10 cellular contexts compared by ENCODE assay signal in the genomic region with DNA sequence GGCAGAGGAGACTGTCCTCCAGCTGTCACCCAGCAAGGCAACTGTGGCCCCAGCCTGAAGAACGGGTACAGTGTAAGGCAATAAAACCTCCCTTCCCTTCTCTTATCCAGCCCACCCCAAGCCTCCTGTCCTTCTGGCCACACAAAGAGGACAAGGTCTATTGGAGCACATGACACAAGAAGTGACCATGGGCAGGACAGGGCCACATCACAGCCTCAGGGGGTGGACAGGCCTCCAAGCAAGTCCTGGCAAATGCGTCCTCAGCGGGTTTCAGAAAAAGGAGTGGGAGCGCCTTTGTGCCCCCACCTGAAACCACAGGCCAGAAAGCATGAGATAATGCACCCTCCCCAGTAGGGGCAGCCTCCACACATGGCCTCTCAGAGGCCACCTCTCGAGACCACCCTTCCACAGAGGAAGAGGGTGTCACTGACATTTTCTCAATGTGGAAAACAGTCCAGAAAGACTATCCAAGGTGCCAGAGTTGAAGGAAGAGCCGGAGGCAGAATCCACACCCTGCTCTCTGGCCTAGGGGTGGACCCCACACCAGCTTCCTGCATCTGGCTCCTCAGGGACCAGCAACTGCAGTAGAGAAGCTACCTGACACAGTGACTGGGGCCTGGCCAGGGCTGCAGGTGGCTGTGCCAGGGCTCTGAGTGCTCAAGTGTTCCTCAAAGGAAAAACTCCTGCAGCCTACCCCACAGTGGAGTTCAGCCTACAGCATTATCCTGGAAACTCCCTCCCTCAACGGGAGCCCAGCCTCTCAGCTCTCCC. TPM values are rescaled to one million over a fixed set of nuclear protein-coding genes. Genes with fewer than 3 reads are reported as not detected.
A peak's percentile ranks its signal among the peaks of the same experiment; 100 is the strongest.
DNase-seq lines count a peak whose midpoint lies in the region; ATAC-seq, FAIRE-seq and TF ChIP-seq lines count a peak whose summit lies in the region.
"Had no signal": no experiment of that assay in that cellular context is flagged by ENCODE, and none has a peak within 500 bp of the region (broad histone marks: within the 10 kb centered on the region; RNA-seq: fewer than 3 reads in every experiment).

No MANE protein-coding gene starts in this region.

- TF ChIP-seq POLR2A in GM12878 (IDR thresholded peaks at IDR 0.05; ENCODE audit: low read depth, low read length): 0 out of 2 replicates have a peak, but pooled peaks have one; percentile 42

- ATAC-seq in GM12878: peak; percentile 27
- ATAC-seq in lower lobe of right lung: no peak
- no peak for ATAC-seq in GM19467 (IDR thresholded peaks at IDR 0.05; ENCODE audit: unreplicated experiment)
- no peak for ATAC-seq in HG02623 (IDR thresholded peaks at IDR 0.05; ENCODE audit: unreplicated experiment)

- H3K9me3 ChIP-seq in GM12878 (replicated peaks; ENCODE audit: control insufficient read depth, insufficient read depth, low read length): peaks cover 14% of the 10 kb centered on the region
- H3K9me3 ChIP-seq in lower lobe of right lung: no peaks in the 10 kb centered on the region
- no peaks in the 10 kb centered on the region for H3K9me3 ChIP-seq in subcutaneous abdominal adipose tissue (ENCODE audit: control insufficient read depth in 5 of 5, low read length in 5 of 5)

- no TSS peak for BruUV-seq in GM12878 (replicated peaks; lab: Mats Ljungman, UMichigan)

- POLR2A ChIA-PET in GM12878 (lab: Charles Lee): interaction anchor here (0.9 to 12.6 kb wide), 10 partner anchors 10 to 47 kb away, joined by 3 to 163 read pairs (median 4); a partner anchor contains a TSS

- H3K27me3 ChIP-seq in GM12878 (replicated peaks in 1 of 2; ENCODE audit: control insufficient read depth in 2 of 2, insufficient read depth in 2 of 2, low read length in 1 of 2) (no peaks in the 10 kb centered on the region), lower lobe of right lung (ENCODE audit: low read depth) (no peaks in the 10 kb centered on the region), subcutaneous abdominal adipose tissue (ENCODE audit: control insufficient read depth in 5 of 5, insufficient read depth in 4 of 5, low read length in 5 of 5) (no peaks in the 10 kb centered on the region)

- no peak for TF ChIP-seq RAD21 in GM12878 (IDR thresholded peaks at IDR 0.05; ENCODE audit: insufficient read depth, low read depth, low read length)

- RAD21 ChIA-PET in GM12878 (lab: Charles Lee; ENCODE audit: unreplicated experiment): interaction anchor here (0.6 to 5.3 kb wide), 13 partner anchors 9 to 65 kb away, joined by 3 to 48 read pairs (median 4); a partner anchor contains a TSS

- H3K4me1 Mint-ChIP-seq in T-helper 2 cell treated with Interferon-gamma antibody and Interleukin-4, amounts not matched to agents 5 μg/mL and 100 μg/mL, for 36 hours (ENCODE audit: low read depth): peaks cover 49% of the 10 kb centered on the region

- H3K4me1 ChIP-seq in GM12878 (ENCODE audit: control insufficient read depth, insufficient read depth, low read length): peaks cover 59% of the 10 kb centered on the region
- H3K4me1 ChIP-seq in lower lobe of right lung: peaks cover 91% of the 10 kb centered on the region
- H3K4me1 ChIP-seq in subcutaneous abdominal adipose tissue (ENCODE audit: control insufficient read depth in 5 of 5, insufficient read depth in 5 of 5, low read length in 5 of 5): peaks cover 42 to 93% (median 87%) of the 10 kb centered on the region in 5 donors

- H3K27ac Mint-ChIP-seq in T-helper 2 cell treated with Interferon-gamma antibody and Interleukin-4, amounts not matched to agents 5 μg/mL and 100 μg/mL, for 36 hours: peak overlapping the region; percentile 72

- SMC1A ChIA-PET in GM12878 (lab: Charles Lee; ENCODE audit: uncharacterized antibody, unreplicated experiment): interaction anchor here (0.8 to 17.5 kb wide), 6 partner anchors 9 to 372 kb away, joined by 3 to 298 read pairs (median 29); a partner anchor contains a TSS

- no peak for FAIRE-seq in GM12878 (lab: Jason Lieb, UNC)

- H3K9me3 Mint-ChIP-seq in T-helper 2 cell treated with Interferon-gamma antibody and Interleukin-4, amounts not matched to agents 5 μg/mL and 100 μg/mL, for 36 hours: peaks cover 13% of the 10 kb centered on the region

- peak; percentile 3 to 24 (median 16); a peak in 1 of 6 replicates for TF ChIP-seq CTCF in GM12878 (IDR thresholded peaks at IDR 0.05 in 2 of 3, conservative IDR thresholded peaks at IDR 0.05 in 1 of 3; ENCODE audit: control insufficient read depth in 2 of 3, extremely low read depth in 1 of 3, insufficient read depth in 1 of 3, low read depth in 3 of 3, low read length in 3 of 3)
- no peak for TF ChIP-seq CTCF in lower lobe of right lung (IDR thresholded peaks at IDR 0.05)

- intact Hi-C loops in GM12878 (cut with micrococcal nuclease; ENCODE audit: unreplicated experiment) (no loop called here), lower lobe of right lung (cut with DNase I) (no loop called here)

- H3K4me3 ChIP-seq in GM12878: no peak overlapping the region
- H3K4me3 ChIP-seq in lower lobe of right lung: no peak overlapping the region
- H3K4me3 ChIP-seq in subcutaneous abdominal adipose tissue (ENCODE audit: low read depth in 1 of 5, low read length in 5 of 5): peak overlapping the region in 1 of 5 donors; percentile 26

- CTCF ChIA-PET in GM12878 (lab: Yijun Ruan, JAX): interaction anchor here (0.7 to 7.2 kb wide), 14 partner anchors 9 to 85 kb away, joined by 3 to 27 read pairs (median 4); no protein-coding TSS in a partner anchor

- TF ChIP-seq EP300 in GM12878 (IDR thresholded peaks at IDR 0.05; ENCODE audit: borderline replicate concordance in 1 of 2, control insufficient read depth in 1 of 2, low read depth in 2 of 2, low read length in 2 of 2): no peak

- H4K20me1 ChIP-seq in GM12878 (ENCODE audit: control insufficient read depth, insufficient read depth): no peaks in the 10 kb centered on the region

- WGBS in GM12878 (ENCODE audit: insufficient coverage, insufficient replicate concordance, low lambda C conversion rate, missing lambda C conversion rate): 44% methylated on average over 7 of the region's 7 CpGs

- peak overlapping the region; percentile 60 for H3K4me2 ChIP-seq in GM12878 (ENCODE audit: control insufficient read depth, insufficient read depth)

- no peaks in the 10 kb centered on the region for H3K27me3 Mint-ChIP-seq in T-helper 2 cell treated with Interferon-gamma antibody and Interleukin-4, amounts not matched to agents 5 μg/mL and 100 μg/mL, for 36 hours (ENCODE audit: low read depth)

- peak overlapping the region; percentile 62 for H3K4me3 Mint-ChIP-seq in T-helper 2 cell treated with Interferon-gamma antibody and Interleukin-4, amounts not matched to agents 5 μg/mL and 100 μg/mL, for 36 hours

- H2AFZ ChIP-seq in GM12878 (ENCODE audit: control insufficient read depth, low read depth, low read length): no peak overlapping the region

- no peak for DNase-seq in T-helper 2 cell treated with Interferon-gamma antibody and Interleukin-4, amounts not matched to agents 5 μg/mL and 100 μg/mL, for 36 hours (ENCODE audit: low spot score)
- DNase-seq in T-helper 2 cell: no peak
- no peak for DNase-seq in GM12878 (ENCODE audit: low read depth, low spot score)
- DNase-seq in lower lobe of right lung: peak; percentile 50
- DNase-seq in anterior cingulate cortex (lab: John Stamatoyannopoulos, UW): no peak
- DNase-seq: activated CD4-positive, alpha-beta T cell treated with anti-CD3 and anti-CD28 coated beads, Interleukin-2, amount 50 U/mL, for 48 hours; NCI-H446 had no signal

- peaks cover 62% of the 10 kb centered on the region for H3K79me2 ChIP-seq in GM12878 (ENCODE audit: control insufficient read depth, insufficient read depth, low read length)

- peak overlapping the region; percentile 38; the same call in 1 of the 2 replicates for H3K9ac ChIP-seq in GM12878 (ENCODE audit: control insufficient read depth, insufficient read depth, low read length)
- peak overlapping the region in 4 of 5 donors; percentile 14 to 54 (median 22) for H3K9ac ChIP-seq in subcutaneous abdominal adipose tissue (ENCODE audit: low read length in 5 of 5)

- H3K36me3 ChIP-seq in GM12878 (ENCODE audit: control insufficient read depth in 2 of 2, insufficient read depth in 2 of 2, low read length in 1 of 2) (peaks cover 22 to 45% of the 10 kb centered on the region in 2 experiments), lower lobe of right lung (peaks cover 14% of the 10 kb centered on the region), subcutaneous abdominal adipose tissue (ENCODE audit: control insufficient read depth in 5 of 5, insufficient read depth in 5 of 5, low read length in 5 of 5) (peaks cover 0 to 18% (median 11%) of the 10 kb centered on the region in 5 donors)

- H3K27ac ChIP-seq in GM12878 (ENCODE audit: control insufficient read depth, insufficient read depth) (peak overlapping the region; percentile 94), lower lobe of right lung (peak overlapping the region; percentile 85), subcutaneous abdominal adipose tissue (ENCODE audit: low read depth, low read length) (peak overlapping the region; percentile 74)

- H3K36me3 Mint-ChIP-seq in T-helper 2 cell treated with Interferon-gamma antibody and Interleukin-4, amounts not matched to agents 5 μg/mL and 100 μg/mL, for 36 hours (ENCODE audit: low read depth): peaks cover 45% of the 10 kb centered on the region

- in situ Hi-C loops in GM12878 (cut with MboI): no loop called here

RNA-seq across cellular contexts. Expression of a gene that starts 43.9 kb away (rescaled TPM):
- 111 and 121 TPM in 2 replicates for total RNA-seq in GM12878 (2013; cell fraction: nucleolus; rRNA removed)
- total RNA-seq in GM12878 (2014; rRNA removed) (46.9 and 53.0 TPM in 2 replicates), GM12878 (2014; rRNA removed; fragmentation: Illumina TruSeq; extraction: Trizol) (67.3 and 72.4 TPM in 2 replicates), GM12878 (2021) (65.8 and 65.9 TPM in 2 replicates), lower lobe of right lung (42.9 TPM)
- polyA plus RNA-seq in GM12878 (2011; ENCODE audit: low read depth): 29.4 TPM
- polyA plus RNA-seq in GM12878 (2011; rRNA removed) (31.2 and 45.6 TPM in 2 replicates), GM12878 (2014; fragmentation: Illumina TruSeq; extraction: Trizol) (11.2 and 63.3 TPM in 2 replicates), GM12878 (2014; fragmentation: Nextera tagmentation; extraction: Ambion mirVana) (10 to 100 TPM in 1 of 2 experiments, 1 to 10 TPM in 1; 9.2 to 22.5 TPM), GM12878 (2014; rRNA removed) (59.3 and 67.6 TPM in 2 replicates), GM12878 (2016; fragmentation: Nextera tagmentation; extraction: Ambion mirVana) (10 to 100 TPM; 83.1 to 91.4 TPM)
- 52.2 and 68.0 TPM in 2 replicates for polyA plus RNA-seq in GM12878 (2011; cell fraction: cytosol; rRNA removed)
- 63.4 and 85.5 TPM in 2 replicates for polyA plus RNA-seq in GM12878 (2011; cell fraction: nucleus; rRNA removed)
- polyA plus RNA-seq in GM12878 (2012): 47.7 and 72.7 TPM in 2 replicates
- 69.5 and 77.8 TPM in 2 replicates for polyA minus RNA-seq in GM12878 (2011; rRNA and poly(A)+ RNA removed)
- 15.6 and 18.2 TPM in 2 replicates for polyA minus RNA-seq in GM12878 (2011; cell fraction: cytosol; rRNA and poly(A)+ RNA removed)
- polyA minus RNA-seq in GM12878 (2011; cell fraction: nucleus; rRNA and poly(A)+ RNA removed): 64.3 and 144 TPM in 2 replicates

RNA-seq across cellular contexts. Expression of a gene that starts 46.8 kb away (rescaled TPM):
- 152 and 168 TPM in 2 replicates for total RNA-seq in GM12878 (2013; cell fraction: nucleolus; rRNA removed)
- total RNA-seq in GM12878 (2014; rRNA removed): 47.2 and 52.0 TPM in 2 replicates
- total RNA-seq in GM12878 (2014; rRNA removed; fragmentation: Illumina TruSeq; extraction: Trizol): 19.7 and 21.8 TPM in 2 replicates
- 106 and 127 TPM in 2 replicates for total RNA-seq in GM12878 (2021)
- 27.1 TPM for polyA plus RNA-seq in GM12878 (2011; ENCODE audit: low read depth)
- polyA plus RNA-seq in GM12878 (2011; rRNA removed): 17.1 and 29.0 TPM in 2 replicates
- 39.5 and 52.6 TPM in 2 replicates for polyA plus RNA-seq in GM12878 (2011; cell fraction: cytosol; rRNA removed)
- polyA plus RNA-seq in GM12878 (2011; cell fraction: nucleus; rRNA removed): 940 and 1,024 TPM in 2 replicates
- 62.9 and 78.4 TPM in 2 replicates for polyA plus RNA-seq in GM12878 (2012)
- polyA plus RNA-seq in GM12878 (2014; fragmentation: Illumina TruSeq; extraction: Trizol): 16.4 and 41.4 TPM in 2 replicates
- under 1 TPM; 0.07 to 0.18 TPM for polyA plus RNA-seq in GM12878 (2014; fragmentation: Nextera tagmentation; extraction: Ambion mirVana)
- 96.3 and 110 TPM in 2 replicates for polyA plus RNA-seq in GM12878 (2014; rRNA removed)
- 10 to 100 TPM; 22.5 to 29.7 TPM for polyA plus RNA-seq in GM12878 (2016; fragmentation: Nextera tagmentation; extraction: Ambion mirVana)
- polyA minus RNA-seq in GM12878 (2011; rRNA and poly(A)+ RNA removed): 21.7 and 46.1 TPM in 2 replicates
- polyA minus RNA-seq in GM12878 (2011; cell fraction: cytosol; rRNA and poly(A)+ RNA removed): 21.8 and 25.3 TPM in 2 replicates
- 95.1 and 139 TPM in 2 replicates for polyA minus RNA-seq in GM12878 (2011; cell fraction: nucleus; rRNA and poly(A)+ RNA removed)
- 97.0 TPM for total RNA-seq in lower lobe of right lung

RNA-seq across cellular contexts. Expression of a gene that starts 55.1 kb away (rescaled TPM):
- total RNA-seq in GM12878 (2013; cell fraction: nucleolus; rRNA removed): not detected in 2 replicates
- total RNA-seq in GM12878 (2014; rRNA removed) (not detected in 2 replicates), GM12878 (2014; rRNA removed; fragmentation: Illumina TruSeq; extraction: Trizol) (not detected in 2 replicates), GM12878 (2021) (not detected in 2 replicates), lower lobe of right lung (14.5 TPM)
- polyA plus RNA-seq in GM12878 (2011; ENCODE audit: low read depth): not detected
- polyA plus RNA-seq in GM12878 (2011; rRNA removed) (not detected in 2 replicates), GM12878 (2014; fragmentation: Illumina TruSeq; extraction: Trizol) (not detected in 2 replicates), GM12878 (2014; fragmentation: Nextera tagmentation; extraction: Ambion mirVana) (not detected), GM12878 (2014; rRNA removed) (0.20 TPM in 1 of 2 replicates, not detected in the other), GM12878 (2016; fragmentation: Nextera tagmentation; extraction: Ambion mirVana) (not detected)
- 0.03 and 0.13 TPM in 2 replicates for polyA plus RNA-seq in GM12878 (2011; cell fraction: cytosol; rRNA removed)
- 0.61 and 1.2 TPM in 2 replicates for polyA plus RNA-seq in GM12878 (2011; cell fraction: nucleus; rRNA removed)
- polyA plus RNA-seq in GM12878 (2012): 0.22 TPM in 1 of 2 replicates, not detected in the other
- polyA minus RNA-seq in GM12878 (2011; rRNA and poly(A)+ RNA removed): not detected in 2 replicates
- not detected in 2 replicates for polyA minus RNA-seq in GM12878 (2011; cell fraction: cytosol; rRNA and poly(A)+ RNA removed)
- not detected in 2 replicates for polyA minus RNA-seq in GM12878 (2011; cell fraction: nucleus; rRNA and poly(A)+ RNA removed)

Comparison
In these comparisons a context has a peak if more than half of its experiments do, and no peak if none do; other contexts are left out.
1. RNA of a gene that starts 55.1 kb away (total RNA-seq): 14.5 TPM in lower lobe of right lung (single experiment); not detected in GM12878; every median in the first group is over 10 times any median in the second.
2. Peak in every context shown above with its lines, with median percentiles within 50 percentile points of each other: H3K27ac ChIP-seq.